8 cellular contexts compared by ENCODE assay signal in the genomic region with DNA sequence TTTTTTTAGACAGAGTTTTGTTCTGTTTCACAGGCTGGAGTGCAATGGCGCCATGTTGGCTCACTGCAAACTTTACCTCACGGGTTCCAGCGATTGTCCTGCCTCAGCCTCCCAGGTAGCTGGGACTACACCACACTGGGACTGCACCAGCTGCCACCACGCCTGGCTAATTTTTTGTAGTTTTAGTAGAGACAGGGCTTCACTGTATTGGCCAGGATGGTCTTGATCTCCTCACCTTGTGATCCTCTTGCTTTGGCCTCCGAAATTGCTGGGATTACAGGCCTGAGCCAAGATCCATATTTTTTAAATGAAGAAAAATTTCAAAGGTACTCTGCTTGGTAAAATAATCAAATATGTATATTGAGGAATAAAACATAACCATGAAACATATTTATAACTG.
DNase-seq lines count a peak whose midpoint lies in the region; ATAC-seq and TF ChIP-seq lines count a peak whose summit lies in the region.
"Not testable (repeated sequence)": the region's sequence is repeated elsewhere in the genome, so short reads cannot be mapped to it uniquely, and the experiment has no call there.

No MANE protein-coding gene starts in this region.

- CTCF ChIA-PET in activated CD4-positive, alpha-beta memory T cell treated with anti-CD3 and anti-CD28 coated beads for 36 hours (lab: Charles Lee): not testable (repeated sequence)

- not testable (repeated sequence) for H3K36me3 Mint-ChIP-seq in activated CD4-positive, alpha-beta memory T cell treated with anti-CD3 and anti-CD28 coated beads for 36 hours

- not testable (repeated sequence) for H3K4me1 ChIP-seq in HUES48 (ENCODE audit: control insufficient read depth, insufficient read depth, low read length); gastrocnemius medialis

- H3K4me1 Mint-ChIP-seq in activated CD4-positive, alpha-beta memory T cell treated with anti-CD3 and anti-CD28 coated beads for 36 hours (ENCODE audit: low read depth): not testable (repeated sequence)

- H3K27me3 Mint-ChIP-seq in activated CD4-positive, alpha-beta memory T cell treated with anti-CD3 and anti-CD28 coated beads for 36 hours: not testable (repeated sequence)

- not testable (repeated sequence) for H3K36me3 ChIP-seq in HUES48 (ENCODE audit: control insufficient read depth, insufficient read depth, low read length); gastrocnemius medialis

- not testable (repeated sequence) for H3K27me3 ChIP-seq in HUES48 (ENCODE audit: control insufficient read depth, insufficient read depth, low read length); gastrocnemius medialis

- peak overlapping the region; percentile 56; the same call in 1 of the 2 replicates for H3K9ac ChIP-seq in HUES48 (ENCODE audit: low read depth, low read length)

- peaks cover 44% of the 10 kb centered on the region for H3K9me3 Mint-ChIP-seq in activated CD4-positive, alpha-beta memory T cell treated with anti-CD3 and anti-CD28 coated beads for 36 hours

- peak; percentile 91 for ATAC-seq in GM19035 (IDR thresholded peaks at IDR 0.05; ENCODE audit: unreplicated experiment)
- peak; percentile 91 for ATAC-seq in HG02759 (IDR thresholded peaks at IDR 0.05; ENCODE audit: unreplicated experiment)
- peak; percentile 96 to 99 for ATAC-seq in gastrocnemius medialis

- DNase-seq in A172 (ENCODE audit: low spot score) (peak; percentile 93), iPS DF 19.7 (ENCODE audit: low read depth, low spot score) (peak; percentile 99), gastrocnemius medialis (peak; percentile 30 to 51)
- DNase-seq in activated CD4-positive, alpha-beta memory T cell treated with anti-CD3 and anti-CD28 coated beads for 36 hours: peak; percentile 70

- TF ChIP-seq CTCF in gastrocnemius medialis (IDR thresholded peaks at IDR 0.05 in 4 of 5, conservative IDR thresholded peaks at IDR 0.05 in 1 of 5): not testable (repeated sequence)

- intact Hi-C loops in activated CD4-positive, alpha-beta memory T cell treated with anti-CD3 and anti-CD28 coated beads for 36 hours (cut with micrococcal nuclease); gastrocnemius medialis (cut with DNase I; ENCODE audit: low total_unique reads): not testable (repeated sequence)

- H3K27ac Mint-ChIP-seq in activated CD4-positive, alpha-beta memory T cell treated with anti-CD3 and anti-CD28 coated beads for 36 hours: not testable (repeated sequence)

- not testable (repeated sequence) for H3K27ac ChIP-seq in HUES48 (ENCODE audit: low read depth, low read length); gastrocnemius medialis
- peak overlapping the region; percentile 84 for H3K27ac ChIP-seq in cingulate gyrus (ENCODE audit: low read depth, low read length)

- not testable (repeated sequence) for TF ChIP-seq POLR2A in gastrocnemius medialis (IDR thresholded peaks at IDR 0.05)

- peak overlapping the region; percentile 8; the same call in 1 of the 2 replicates for H3K4me3 ChIP-seq in HUES48 (ENCODE audit: low read depth, low read length)
- not testable (repeated sequence) for H3K4me3 ChIP-seq in gastrocnemius medialis

- peaks cover 55% of the 10 kb centered on the region for H3K9me3 ChIP-seq in HUES48 (ENCODE audit: control insufficient read depth, insufficient read depth, low read length)
- H3K9me3 ChIP-seq in gastrocnemius medialis: not testable (repeated sequence)

- in situ Hi-C loops in gastrocnemius medialis (cut with MboI; ENCODE audit: low sequenced_read_pairs in 4 of 4): not testable (repeated sequence)

- not testable (repeated sequence) for H3K4me3 Mint-ChIP-seq in activated CD4-positive, alpha-beta memory T cell treated with anti-CD3 and anti-CD28 coated beads for 36 hours

- POLR2A ChIA-PET in activated CD4-positive, alpha-beta memory T cell treated with anti-CD3 and anti-CD28 coated beads for 36 hours (lab: Charles Lee): not testable (repeated sequence)

Comparison
In these comparisons a context has a peak if more than half of its experiments do, and no peak if none do; other contexts are left out.
1. DNase-seq: peak in every context shown above with its lines; median percentile 99 in iPS DF 19.7; 93 in A172; 70 in activated CD4-positive, alpha-beta memory T cell treated with anti-CD3 and anti-CD28 coated beads for 36 hours; 40 in gastrocnemius medialis.